Comparison of ENCODE assay signal across 13 cellular contexts in genomic region chr20:10846831-10847230, GRCh38.
DNase-seq lines count a peak whose midpoint lies in the region; TF ChIP-seq lines count a peak whose summit lies in the region.
"Had no signal": no experiment of that assay in that cellular context is flagged by ENCODE, and none has a peak within 500 bp of the region (broad histone marks: within the 10 kb centered on the region; RNA-seq: fewer than 3 reads in every experiment).

No MANE protein-coding gene starts in this region.

- DNase-seq in AG10803 (ENCODE audit: low read depth) = peak; percentile 48
- peak; percentile 48 for DNase-seq in adipocyte (ENCODE audit: low read depth)
- peak; percentile 8 for DNase-seq in fibroblast of mammary gland (ENCODE audit: low read depth)
- no peak for DNase-seq in middle frontal gyrus (ENCODE audit: extremely low spot score, low spot score)
- no peak for DNase-seq in NCI-H2196 (lab: John Stamatoyannopoulos, UW; ENCODE audit: unreplicated experiment)
- DNase-seq in mesenteric fat pad (ENCODE audit: low spot score) = no peak
- DNase-seq: CD4-positive, alpha-beta memory T cell; DMS153; DMS79; GDM1; GM23248 had no signal

- peaks cover 4% of the 10 kb centered on the region for H3K9me3 ChIP-seq in adipocyte (ENCODE audit: control insufficient read depth, low read length)
- H3K9me3 ChIP-seq: HAP-1 had no signal

- H3K27me3 ChIP-seq in adipocyte (replicated peaks; ENCODE audit: control insufficient read depth, insufficient read depth, low read length) = no peaks in the 10 kb centered on the region
- H3K27me3 ChIP-seq: BLaER1 had no signal

- peaks cover 26% of the 10 kb centered on the region for H3K4me1 ChIP-seq in adipocyte (ENCODE audit: control insufficient read depth, insufficient read depth, low read length)
- H3K4me1 ChIP-seq: BLaER1, HAP-1 had no signal

- TF ChIP-seq CTCF in AG10803 (conservative IDR thresholded peaks at IDR 0.05; ENCODE audit: low read length) (no peak), fibroblast of mammary gland (conservative IDR thresholded peaks at IDR 0.05; ENCODE audit: control insufficient read depth, insufficient read depth, low read depth, low read length) (no peak)

- no peak overlapping the region for H3K4me3 ChIP-seq in AG10803 (ENCODE audit: low read length)
- no peak overlapping the region for H3K4me3 ChIP-seq in adipocyte (ENCODE audit: low read length)
- no peak overlapping the region for H3K4me3 ChIP-seq in fibroblast of mammary gland (ENCODE audit: control insufficient read depth, low read depth, low read length)
- H3K4me3 ChIP-seq: BLaER1, GM23248, HAP-1 had no signal

- H3K9ac ChIP-seq in adipocyte (ENCODE audit: low read length) = no peak overlapping the region
- H3K9ac ChIP-seq: BLaER1, GM23248 had no signal

- no peaks in the 10 kb centered on the region for H3K36me3 ChIP-seq in adipocyte (ENCODE audit: control insufficient read depth, insufficient read depth, low read length, severe bottlenecking)
- H3K36me3 ChIP-seq: BLaER1, HAP-1 had no signal

Comparison
In these comparisons a context has a peak if more than half of its experiments do, and no peak if none do; other contexts are left out.
1. DNase-seq: peak in AG10803 (single experiment), adipocyte (single experiment) and fibroblast of mammary gland (single experiment); none in middle frontal gyrus (single experiment), NCI-H2196 (single experiment) and mesenteric fat pad (single experiment).